ENCODE assay signal across 1 cellular context in the genomic region with DNA sequence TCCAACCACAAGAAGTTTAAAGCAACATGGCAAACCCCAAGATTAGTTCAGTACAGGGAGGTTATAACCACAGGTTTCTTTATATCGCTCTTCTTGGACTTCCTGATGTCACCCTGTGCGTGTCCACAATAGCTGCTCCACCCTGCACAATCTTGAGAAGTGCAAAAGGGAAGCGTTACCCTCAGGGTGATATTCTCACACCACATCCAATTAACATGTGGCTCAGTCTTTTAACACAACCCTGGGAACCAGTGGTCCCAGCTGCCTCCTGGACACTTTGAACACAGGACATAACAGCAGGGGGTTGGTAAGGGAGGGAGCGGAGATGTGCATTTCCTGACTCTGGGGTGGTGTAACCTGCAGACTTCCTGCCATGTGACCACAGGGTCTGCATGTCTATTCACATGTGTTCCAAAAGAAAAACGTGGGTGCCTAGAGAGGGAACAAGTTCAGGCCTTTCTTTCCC.
TF ChIP-seq lines count a peak whose summit lies in the region.

No MANE protein-coding gene starts in this region.

TF ChIP-seq in GM12878, 131 proteins besides CTCF, POLR2A, EP300 and RAD21 (continued from another document):
- TF ChIP-seq, protein P1, sequence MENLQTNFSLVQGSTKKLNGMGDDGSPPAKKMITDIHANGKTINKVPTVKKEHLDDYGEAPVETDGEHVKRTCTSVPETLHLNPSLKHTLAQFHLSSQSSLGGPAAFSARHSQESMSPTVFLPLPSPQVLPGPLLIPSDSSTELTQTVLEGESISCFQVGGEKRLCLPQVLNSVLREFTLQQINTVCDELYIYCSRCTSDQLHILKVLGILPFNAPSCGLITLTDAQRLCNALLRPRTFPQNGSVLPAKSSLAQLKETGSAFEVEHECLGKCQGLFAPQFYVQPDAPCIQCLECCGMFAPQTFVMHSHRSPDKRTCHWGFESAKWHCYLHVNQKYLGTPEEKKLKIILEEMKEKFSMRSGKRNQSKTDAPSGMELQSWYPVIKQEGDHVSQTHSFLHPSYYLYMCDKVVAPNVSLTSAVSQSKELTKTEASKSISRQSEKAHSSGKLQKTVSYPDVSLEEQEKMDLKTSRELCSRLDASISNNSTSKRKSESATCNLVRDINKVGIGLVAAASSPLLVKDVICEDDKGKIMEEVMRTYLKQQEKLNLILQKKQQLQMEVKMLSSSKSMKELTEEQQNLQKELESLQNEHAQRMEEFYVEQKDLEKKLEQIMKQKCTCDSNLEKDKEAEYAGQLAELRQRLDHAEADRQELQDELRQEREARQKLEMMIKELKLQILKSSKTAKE (IDR thresholded peaks at IDR 0.05; ENCODE audit: low read depth, poor library complexity, severe bottlenecking): peak; percentile 86
- no peak for TF ChIP-seq SMC3 (IDR thresholded peaks at IDR 0.05; ENCODE audit: borderline replicate concordance, low read length)
- peak; percentile 99 for TF ChIP-seq MTA2 (IDR thresholded peaks at IDR 0.05; ENCODE audit: low read depth)
- peak; percentile 28; the same call in 1 of the 2 replicates for TF ChIP-seq CBX5 (IDR thresholded peaks at IDR 0.05; ENCODE audit: low read depth)
- no peak for TF ChIP-seq ZSCAN29 (IDR thresholded peaks at IDR 0.05)
- no peak for TF ChIP-seq CHD4 (IDR thresholded peaks at IDR 0.05)
- TF ChIP-seq SMAD5 (IDR thresholded peaks at IDR 0.05; ENCODE audit: low read depth): no peak
- TF ChIP-seq, protein P2, sequence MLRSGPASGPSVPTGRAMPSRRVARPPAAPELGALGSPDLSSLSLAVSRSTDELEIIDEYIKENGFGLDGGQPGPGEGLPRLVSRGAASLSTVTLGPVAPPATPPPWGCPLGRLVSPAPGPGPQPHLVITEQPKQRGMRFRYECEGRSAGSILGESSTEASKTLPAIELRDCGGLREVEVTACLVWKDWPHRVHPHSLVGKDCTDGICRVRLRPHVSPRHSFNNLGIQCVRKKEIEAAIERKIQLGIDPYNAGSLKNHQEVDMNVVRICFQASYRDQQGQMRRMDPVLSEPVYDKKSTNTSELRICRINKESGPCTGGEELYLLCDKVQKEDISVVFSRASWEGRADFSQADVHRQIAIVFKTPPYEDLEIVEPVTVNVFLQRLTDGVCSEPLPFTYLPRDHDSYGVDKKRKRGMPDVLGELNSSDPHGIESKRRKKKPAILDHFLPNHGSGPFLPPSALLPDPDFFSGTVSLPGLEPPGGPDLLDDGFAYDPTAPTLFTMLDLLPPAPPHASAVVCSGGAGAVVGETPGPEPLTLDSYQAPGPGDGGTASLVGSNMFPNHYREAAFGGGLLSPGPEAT (IDR thresholded peaks at IDR 0.05; ENCODE audit: low read depth): peak; percentile 88
- TF ChIP-seq, protein P3, sequence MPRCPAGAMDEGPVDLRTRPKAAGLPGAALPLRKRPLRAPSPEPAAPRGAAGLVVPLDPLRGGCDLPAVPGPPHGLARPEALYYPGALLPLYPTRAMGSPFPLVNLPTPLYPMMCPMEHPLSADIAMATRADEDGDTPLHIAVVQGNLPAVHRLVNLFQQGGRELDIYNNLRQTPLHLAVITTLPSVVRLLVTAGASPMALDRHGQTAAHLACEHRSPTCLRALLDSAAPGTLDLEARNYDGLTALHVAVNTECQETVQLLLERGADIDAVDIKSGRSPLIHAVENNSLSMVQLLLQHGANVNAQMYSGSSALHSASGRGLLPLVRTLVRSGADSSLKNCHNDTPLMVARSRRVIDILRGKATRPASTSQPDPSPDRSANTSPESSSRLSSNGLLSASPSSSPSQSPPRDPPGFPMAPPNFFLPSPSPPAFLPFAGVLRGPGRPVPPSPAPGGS (IDR thresholded peaks at IDR 0.05; ENCODE audit: borderline replicate concordance, insufficient read depth, low read depth, low read length, poor library complexity, severe bottlenecking): peak; percentile 80
- TF ChIP-seq, protein P4, sequence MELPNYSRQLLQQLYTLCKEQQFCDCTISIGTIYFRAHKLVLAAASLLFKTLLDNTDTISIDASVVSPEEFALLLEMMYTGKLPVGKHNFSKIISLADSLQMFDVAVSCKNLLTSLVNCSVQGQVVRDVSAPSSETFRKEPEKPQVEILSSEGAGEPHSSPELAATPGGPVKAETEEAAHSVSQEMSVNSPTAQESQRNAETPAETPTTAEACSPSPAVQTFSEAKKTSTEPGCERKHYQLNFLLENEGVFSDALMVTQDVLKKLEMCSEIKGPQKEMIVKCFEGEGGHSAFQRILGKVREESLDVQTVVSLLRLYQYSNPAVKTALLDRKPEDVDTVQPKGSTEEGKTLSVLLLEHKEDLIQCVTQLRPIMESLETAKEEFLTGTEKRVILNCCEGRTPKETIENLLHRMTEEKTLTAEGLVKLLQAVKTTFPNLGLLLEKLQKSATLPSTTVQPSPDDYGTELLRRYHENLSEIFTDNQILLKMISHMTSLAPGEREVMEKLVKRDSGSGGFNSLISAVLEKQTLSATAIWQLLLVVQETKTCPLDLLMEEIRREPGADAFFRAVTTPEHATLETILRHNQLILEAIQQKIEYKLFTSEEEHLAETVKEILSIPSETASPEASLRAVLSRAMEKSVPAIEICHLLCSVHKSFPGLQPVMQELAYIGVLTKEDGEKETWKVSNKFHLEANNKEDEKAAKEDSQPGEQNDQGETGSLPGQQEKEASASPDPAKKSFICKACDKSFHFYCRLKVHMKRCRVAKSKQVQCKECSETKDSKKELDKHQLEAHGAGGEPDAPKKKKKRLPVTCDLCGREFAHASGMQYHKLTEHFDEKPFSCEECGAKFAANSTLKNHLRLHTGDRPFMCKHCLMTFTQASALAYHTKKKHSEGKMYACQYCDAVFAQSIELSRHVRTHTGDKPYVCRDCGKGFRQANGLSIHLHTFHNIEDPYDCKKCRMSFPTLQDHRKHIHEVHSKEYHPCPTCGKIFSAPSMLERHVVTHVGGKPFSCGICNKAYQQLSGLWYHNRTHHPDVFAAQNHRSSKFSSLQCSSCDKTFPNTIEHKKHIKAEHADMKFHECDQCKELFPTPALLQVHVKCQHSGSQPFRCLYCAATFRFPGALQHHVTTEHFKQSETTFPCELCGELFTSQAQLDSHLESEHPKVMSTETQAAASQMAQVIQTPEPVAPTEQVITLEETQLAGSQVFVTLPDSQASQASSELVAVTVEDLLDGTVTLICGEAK (IDR thresholded peaks at IDR 0.05; ENCODE audit: borderline replicate concordance): peak; percentile 34; the same call in 1 of the 2 replicates
- TF ChIP-seq SPI1 (IDR thresholded peaks at IDR 0.05; ENCODE audit: borderline replicate concordance, insufficient read depth, low read depth, low read length): peak; percentile 82
- peak; percentile 80 for TF ChIP-seq PAX5 (IDR thresholded peaks at IDR 0.05; ENCODE audit: borderline replicate concordance, low read depth, low read length)
- peak; percentile 55; the same call in 1 of the 2 replicates for TF ChIP-seq MEF2A (IDR thresholded peaks at IDR 0.05; ENCODE audit: insufficient read depth, low read depth, low read length)
- TF ChIP-seq, protein P5, sequence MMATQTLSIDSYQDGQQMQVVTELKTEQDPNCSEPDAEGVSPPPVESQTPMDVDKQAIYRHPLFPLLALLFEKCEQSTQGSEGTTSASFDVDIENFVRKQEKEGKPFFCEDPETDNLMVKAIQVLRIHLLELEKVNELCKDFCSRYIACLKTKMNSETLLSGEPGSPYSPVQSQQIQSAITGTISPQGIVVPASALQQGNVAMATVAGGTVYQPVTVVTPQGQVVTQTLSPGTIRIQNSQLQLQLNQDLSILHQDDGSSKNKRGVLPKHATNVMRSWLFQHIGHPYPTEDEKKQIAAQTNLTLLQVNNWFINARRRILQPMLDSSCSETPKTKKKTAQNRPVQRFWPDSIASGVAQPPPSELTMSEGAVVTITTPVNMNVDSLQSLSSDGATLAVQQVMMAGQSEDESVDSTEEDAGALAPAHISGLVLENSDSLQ (IDR thresholded peaks at IDR 0.05): 0 out of 2 replicates have a peak, but pooled peaks have one; percentile 12
- no peak for TF ChIP-seq SUPT20H (IDR thresholded peaks at IDR 0.05; ENCODE audit: borderline replicate concordance, control insufficient read depth, low read depth, low read length)
- TF ChIP-seq, protein P6, sequence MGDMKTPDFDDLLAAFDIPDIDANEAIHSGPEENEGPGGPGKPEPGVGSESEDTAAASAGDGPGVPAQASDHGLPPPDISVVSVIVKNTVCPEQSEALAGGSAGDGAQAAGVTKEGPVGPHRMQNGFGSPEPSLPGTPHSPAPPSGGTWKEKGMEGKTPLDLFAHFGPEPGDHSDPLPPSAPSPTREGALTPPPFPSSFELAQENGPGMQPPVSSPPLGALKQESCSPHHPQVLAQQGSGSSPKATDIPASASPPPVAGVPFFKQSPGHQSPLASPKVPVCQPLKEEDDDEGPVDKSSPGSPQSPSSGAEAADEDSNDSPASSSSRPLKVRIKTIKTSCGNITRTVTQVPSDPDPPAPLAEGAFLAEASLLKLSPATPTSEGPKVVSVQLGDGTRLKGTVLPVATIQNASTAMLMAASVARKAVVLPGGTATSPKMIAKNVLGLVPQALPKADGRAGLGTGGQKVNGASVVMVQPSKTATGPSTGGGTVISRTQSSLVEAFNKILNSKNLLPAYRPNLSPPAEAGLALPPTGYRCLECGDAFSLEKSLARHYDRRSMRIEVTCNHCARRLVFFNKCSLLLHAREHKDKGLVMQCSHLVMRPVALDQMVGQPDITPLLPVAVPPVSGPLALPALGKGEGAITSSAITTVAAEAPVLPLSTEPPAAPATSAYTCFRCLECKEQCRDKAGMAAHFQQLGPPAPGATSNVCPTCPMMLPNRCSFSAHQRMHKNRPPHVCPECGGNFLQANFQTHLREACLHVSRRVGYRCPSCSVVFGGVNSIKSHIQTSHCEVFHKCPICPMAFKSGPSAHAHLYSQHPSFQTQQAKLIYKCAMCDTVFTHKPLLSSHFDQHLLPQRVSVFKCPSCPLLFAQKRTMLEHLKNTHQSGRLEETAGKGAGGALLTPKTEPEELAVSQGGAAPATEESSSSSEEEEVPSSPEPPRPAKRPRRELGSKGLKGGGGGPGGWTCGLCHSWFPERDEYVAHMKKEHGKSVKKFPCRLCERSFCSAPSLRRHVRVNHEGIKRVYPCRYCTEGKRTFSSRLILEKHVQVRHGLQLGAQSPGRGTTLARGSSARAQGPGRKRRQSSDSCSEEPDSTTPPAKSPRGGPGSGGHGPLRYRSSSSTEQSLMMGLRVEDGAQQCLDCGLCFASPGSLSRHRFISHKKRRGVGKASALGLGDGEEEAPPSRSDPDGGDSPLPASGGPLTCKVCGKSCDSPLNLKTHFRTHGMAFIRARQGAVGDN (IDR thresholded peaks at IDR 0.05): peak; percentile 90
- peak; percentile 85; the same call in 1 of the 2 replicates for TF ChIP-seq PML (IDR thresholded peaks at IDR 0.05; ENCODE audit: low read length)
